In the genomic region with DNA sequence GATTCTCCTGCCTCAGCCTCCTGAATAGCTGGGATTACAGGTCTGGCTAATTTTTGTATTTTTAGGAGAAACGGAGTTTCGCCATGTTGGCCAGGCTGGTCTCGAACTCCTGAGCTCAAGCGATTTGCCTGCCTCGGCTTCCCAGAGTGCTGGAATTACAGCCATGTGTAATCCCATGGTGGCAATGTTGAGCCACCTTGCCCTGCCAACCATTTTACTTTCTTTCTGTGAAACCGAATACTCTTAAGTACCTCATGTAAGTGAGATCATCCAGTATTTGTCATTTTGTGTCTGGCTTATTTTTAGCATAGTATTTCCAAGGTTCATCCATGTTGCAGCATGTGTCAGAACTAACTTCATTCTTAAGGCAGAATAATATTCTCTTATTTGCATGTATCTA, we compare ENCODE assay signal across 8 cellular contexts. TPM values are rescaled to one million over a fixed set of nuclear protein-coding genes. Genes with fewer than 3 reads are reported as not detected.
DNase-seq lines count a peak whose midpoint lies in the region; ATAC-seq and TF ChIP-seq lines count a peak whose summit lies in the region.

No MANE protein-coding gene starts in this region.

- peak overlapping the region; percentile 45 for H3K27ac Mint-ChIP-seq in T-helper 2 cell treated with Interferon-gamma antibody and Interleukin-4, amounts not matched to agents 5 μg/mL and 100 μg/mL, for 36 hours
- peak overlapping the region; percentile 96 for H3K27ac Mint-ChIP-seq in WTC11

- H3K36me3 Mint-ChIP-seq in T-helper 2 cell treated with Interferon-gamma antibody and Interleukin-4, amounts not matched to agents 5 μg/mL and 100 μg/mL, for 36 hours (ENCODE audit: low read depth) = peaks cover 27% of the 10 kb centered on the region
- H3K36me3 Mint-ChIP-seq in WTC11 = peaks cover 3% of the 10 kb centered on the region; the same call in 1 of the 2 replicates

- DNase-seq in T-helper 2 cell treated with Interferon-gamma antibody and Interleukin-4, amounts not matched to agents 5 μg/mL and 100 μg/mL, for 36 hours (ENCODE audit: low spot score) = no peak
- DNase-seq in T-helper 2 cell (no peak), WTC11 (ENCODE audit: low spot score) (no peak), kidney glomerular epithelial cell (lab: John Stamatoyannopoulos, UW) (no peak)
- DNase-seq in activated CD4-positive, alpha-beta T cell treated with anti-CD3 and anti-CD28 coated beads for 1 hour = no peak

- no peaks in the 10 kb centered on the region for H3K27me3 Mint-ChIP-seq in T-helper 2 cell treated with Interferon-gamma antibody and Interleukin-4, amounts not matched to agents 5 μg/mL and 100 μg/mL, for 36 hours (ENCODE audit: low read depth)
- no peaks in the 10 kb centered on the region for H3K27me3 Mint-ChIP-seq in WTC11 (ENCODE audit: low read depth)

- CTCF ChIA-PET in WTC11 (lab: Charles Lee) = interaction anchor here (0.6 to 1.0 kb wide), 2 partner anchors 35 to 36 kb away, joined by 4 to 5 read pairs; no protein-coding TSS in a partner anchor

- no peaks in the 10 kb centered on the region for H3K9me3 ChIP-seq in iPS-18a (ENCODE audit: control insufficient read depth, low read depth, low read length)

- H3K36me3 ChIP-seq in iPS-18a (ENCODE audit: control insufficient read depth, low read depth, low read length) = peaks cover 3% of the 10 kb centered on the region

- H3K27me3 ChIP-seq in iPS-18a (ENCODE audit: control insufficient read depth, insufficient read depth, low read length) = no peaks in the 10 kb centered on the region

- ATAC-seq in WTC11 (no peak), GM21390 (IDR thresholded peaks at IDR 0.05; ENCODE audit: unreplicated experiment) (no peak)

- POLR2A ChIA-PET in WTC11 (lab: Charles Lee) = interaction anchor here (0.9 kb wide), 1 partner anchor 18 kb away, joined by 10 read pairs; no protein-coding TSS in a partner anchor

- no peak overlapping the region for H3K9ac ChIP-seq in iPS-18a (ENCODE audit: low read length)

- peaks cover 60% of the 10 kb centered on the region for H3K4me1 ChIP-seq in iPS-18a (ENCODE audit: control insufficient read depth, low read depth, low read length)

- no peaks in the 10 kb centered on the region for H3K9me3 Mint-ChIP-seq in T-helper 2 cell treated with Interferon-gamma antibody and Interleukin-4, amounts not matched to agents 5 μg/mL and 100 μg/mL, for 36 hours
- H3K9me3 Mint-ChIP-seq in WTC11 = no peaks in the 10 kb centered on the region

- peaks cover 73% of the 10 kb centered on the region for H3K4me1 Mint-ChIP-seq in T-helper 2 cell treated with Interferon-gamma antibody and Interleukin-4, amounts not matched to agents 5 μg/mL and 100 μg/mL, for 36 hours (ENCODE audit: low read depth)
- peaks cover 89% of the 10 kb centered on the region for H3K4me1 Mint-ChIP-seq in WTC11

- TF ChIP-seq CTCF in WTC11 (IDR thresholded peaks at IDR 0.05) = no peak

- peak overlapping the region; percentile 38 for H3K4me3 ChIP-seq in iPS-18a (ENCODE audit: low read length)

- peak overlapping the region; percentile 45 for H3K4me3 Mint-ChIP-seq in T-helper 2 cell treated with Interferon-gamma antibody and Interleukin-4, amounts not matched to agents 5 μg/mL and 100 μg/mL, for 36 hours
- peak overlapping the region; percentile 38 for H3K4me3 Mint-ChIP-seq in WTC11

- H3K27ac ChIP-seq in iPS-18a (ENCODE audit: low read length) (no peak overlapping the region), temporal lobe (ENCODE audit: low read depth, low read length) (peak overlapping the region; percentile 85)

TF ChIP-seq in WTC11, 78 proteins besides CTCF, POLR2A, EP300 and RAD21:
- TF ChIP-seq FOXK1 (CRISPR knock-in tag; IDR thresholded peaks at IDR 0.05) (no peak), SMAD3 (CRISPR knock-in tag; IDR thresholded peaks at IDR 0.05; ENCODE audit: borderline replicate concordance) (no peak), ZBTB21 (CRISPR knock-in tag; IDR thresholded peaks at IDR 0.05; ENCODE audit: borderline replicate concordance) (no peak), TCF7 (CRISPR knock-in tag; IDR thresholded peaks at IDR 0.05; ENCODE audit: low read depth) (no peak), OVOL2 (CRISPR knock-in tag; IDR thresholded peaks at IDR 0.05; ENCODE audit: borderline replicate concordance) (no peak), ATF1 (CRISPR knock-in tag; IDR thresholded peaks at IDR 0.05) (no peak), KAT7 (CRISPR knock-in tag; IDR thresholded peaks at IDR 0.05; ENCODE audit: borderline replicate concordance) (no peak), RORB (CRISPR knock-in tag; IDR thresholded peaks at IDR 0.05) (no peak), EMX1 (CRISPR knock-in tag; IDR thresholded peaks at IDR 0.05) (no peak), CREM (CRISPR knock-in tag; IDR thresholded peaks at IDR 0.05) (no peak), GABPB1 (CRISPR knock-in tag; IDR thresholded peaks at IDR 0.05) (no peak), IRF2 (CRISPR knock-in tag; IDR thresholded peaks at IDR 0.05; ENCODE audit: borderline replicate concordance, low read depth) (no peak)
- TF ChIP-seq, protein P1, sequence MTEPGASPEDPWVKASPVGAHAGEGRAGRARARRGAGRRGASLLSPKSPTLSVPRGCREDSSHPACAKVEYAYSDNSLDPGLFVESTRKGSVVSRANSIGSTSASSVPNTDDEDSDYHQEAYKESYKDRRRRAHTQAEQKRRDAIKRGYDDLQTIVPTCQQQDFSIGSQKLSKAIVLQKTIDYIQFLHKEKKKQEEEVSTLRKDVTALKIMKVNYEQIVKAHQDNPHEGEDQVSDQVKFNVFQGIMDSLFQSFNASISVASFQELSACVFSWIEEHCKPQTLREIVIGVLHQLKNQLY (CRISPR knock-in tag; IDR thresholded peaks at IDR 0.05) = no peak
- TF ChIP-seq, protein P2, sequence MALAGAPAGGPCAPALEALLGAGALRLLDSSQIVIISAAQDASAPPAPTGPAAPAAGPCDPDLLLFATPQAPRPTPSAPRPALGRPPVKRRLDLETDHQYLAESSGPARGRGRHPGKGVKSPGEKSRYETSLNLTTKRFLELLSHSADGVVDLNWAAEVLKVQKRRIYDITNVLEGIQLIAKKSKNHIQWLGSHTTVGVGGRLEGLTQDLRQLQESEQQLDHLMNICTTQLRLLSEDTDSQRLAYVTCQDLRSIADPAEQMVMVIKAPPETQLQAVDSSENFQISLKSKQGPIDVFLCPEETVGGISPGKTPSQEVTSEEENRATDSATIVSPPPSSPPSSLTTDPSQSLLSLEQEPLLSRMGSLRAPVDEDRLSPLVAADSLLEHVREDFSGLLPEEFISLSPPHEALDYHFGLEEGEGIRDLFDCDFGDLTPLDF (CRISPR knock-in tag; IDR thresholded peaks at IDR 0.05) = no peak
- TF ChIP-seq, protein P3, sequence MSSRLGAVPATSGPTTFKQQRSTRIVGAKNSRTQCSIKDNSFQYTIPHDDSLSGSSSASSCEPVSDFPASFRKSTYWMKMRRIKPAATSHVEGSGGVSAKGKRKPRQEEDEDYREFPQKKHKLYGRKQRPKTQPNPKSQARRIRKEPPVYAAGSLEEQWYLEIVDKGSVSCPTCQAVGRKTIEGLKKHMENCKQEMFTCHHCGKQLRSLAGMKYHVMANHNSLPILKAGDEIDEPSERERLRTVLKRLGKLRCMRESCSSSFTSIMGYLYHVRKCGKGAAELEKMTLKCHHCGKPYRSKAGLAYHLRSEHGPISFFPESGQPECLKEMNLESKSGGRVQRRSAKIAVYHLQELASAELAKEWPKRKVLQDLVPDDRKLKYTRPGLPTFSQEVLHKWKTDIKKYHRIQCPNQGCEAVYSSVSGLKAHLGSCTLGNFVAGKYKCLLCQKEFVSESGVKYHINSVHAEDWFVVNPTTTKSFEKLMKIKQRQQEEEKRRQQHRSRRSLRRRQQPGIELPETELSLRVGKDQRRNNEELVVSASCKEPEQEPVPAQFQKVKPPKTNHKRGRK (CRISPR knock-in tag; IDR thresholded peaks at IDR 0.05; ENCODE audit: borderline replicate concordance) = no peak
- TF ChIP-seq, protein P4, sequence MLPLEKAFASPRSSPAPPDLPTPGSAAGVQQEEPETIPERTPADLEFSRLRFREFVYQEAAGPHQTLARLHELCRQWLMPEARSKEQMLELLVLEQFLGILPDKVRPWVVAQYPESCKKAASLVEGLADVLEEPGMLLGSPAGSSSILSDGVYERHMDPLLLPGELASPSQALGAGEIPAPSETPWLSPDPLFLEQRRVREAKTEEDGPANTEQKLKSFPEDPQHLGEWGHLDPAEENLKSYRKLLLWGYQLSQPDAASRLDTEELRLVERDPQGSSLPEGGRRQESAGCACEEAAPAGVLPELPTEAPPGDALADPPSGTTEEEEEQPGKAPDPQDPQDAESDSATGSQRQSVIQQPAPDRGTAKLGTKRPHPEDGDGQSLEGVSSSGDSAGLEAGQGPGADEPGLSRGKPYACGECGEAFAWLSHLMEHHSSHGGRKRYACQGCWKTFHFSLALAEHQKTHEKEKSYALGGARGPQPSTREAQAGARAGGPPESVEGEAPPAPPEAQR (CRISPR knock-in tag; IDR thresholded peaks at IDR 0.05) = no peak

RNA-seq across cellular contexts. Expression of a gene that starts 8.2 kb away (rescaled TPM):
- total RNA-seq in WTC11 (2021) (272 to 314 TPM (median 311 TPM) in 3 replicates), temporal lobe (259 TPM)
